In the genomic region with DNA sequence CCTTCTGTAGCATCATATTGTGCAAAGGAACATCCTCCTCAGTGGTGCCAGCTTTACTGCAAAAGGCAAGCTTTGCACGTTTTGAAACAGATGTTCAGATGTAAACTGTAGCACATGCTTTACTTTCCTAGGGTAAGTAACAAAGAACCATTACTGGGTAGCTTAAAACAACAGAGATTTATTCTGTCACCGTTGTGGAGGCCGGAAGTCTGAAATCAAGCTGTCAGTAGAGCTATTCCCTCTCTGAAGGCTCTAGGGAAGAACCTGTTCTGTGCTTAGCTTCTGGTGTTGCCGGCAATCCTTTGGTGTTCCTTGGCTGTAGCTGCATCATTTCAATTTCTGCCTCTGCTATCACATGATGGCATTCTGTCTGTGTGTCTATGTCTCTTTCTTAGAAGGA, we compare ENCODE assay signal across 1 cellular context. TPM values are rescaled to one million over a fixed set of nuclear protein-coding genes. Genes with fewer than 3 reads are reported as not detected.
"Had no signal": no experiment of that assay in that cellular context is flagged by ENCODE, and none has a peak within 500 bp of the region (broad histone marks: within the 10 kb centered on the region; RNA-seq: fewer than 3 reads in every experiment).

No MANE protein-coding gene starts in this region.

RNA-seq across cellular contexts. Expression of a gene that starts 50.6 kb away (rescaled TPM):
- total RNA-seq: ascending aorta had no signal
